ENCODE assay signal across 9 cellular contexts in the genomic region with DNA sequence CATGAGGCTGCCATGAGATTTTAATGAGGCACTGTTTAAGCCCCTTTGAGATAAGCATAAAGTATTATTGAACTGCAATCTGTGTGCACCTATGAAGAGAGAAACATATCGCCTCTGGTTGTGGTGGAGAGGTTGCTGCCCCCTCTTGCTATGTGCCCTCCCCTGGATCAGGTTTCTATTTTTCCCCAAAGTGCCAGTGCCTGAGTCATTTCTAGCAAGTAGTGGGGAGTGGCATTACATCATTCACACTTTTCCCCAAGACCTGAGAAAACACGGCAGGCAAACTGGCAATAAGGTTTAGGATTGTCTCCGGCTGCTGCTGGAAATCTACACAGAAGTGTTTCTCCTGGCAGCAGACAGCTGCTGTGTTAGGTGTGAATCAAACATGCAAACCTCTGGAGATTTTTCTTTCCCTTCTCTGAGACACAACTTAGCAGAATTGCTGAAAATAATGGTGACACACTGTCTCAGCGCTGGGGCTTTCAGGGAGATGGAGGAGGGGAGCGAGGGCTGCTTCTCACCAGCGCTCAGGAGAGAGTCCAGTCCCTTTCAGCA. TPM values are rescaled to one million over a fixed set of nuclear protein-coding genes. Genes with fewer than 3 reads are reported as not detected.
DNase-seq lines count a peak whose midpoint lies in the region; ATAC-seq and TF ChIP-seq lines count a peak whose summit lies in the region.
"Had no signal": no experiment of that assay in that cellular context is flagged by ENCODE, and none has a peak within 500 bp of the region (broad histone marks: within the 10 kb centered on the region; RNA-seq: fewer than 3 reads in every experiment).

No MANE protein-coding gene starts in this region.

- H3K27me3 ChIP-seq in CD4-positive, alpha-beta T cell (ENCODE audit: control insufficient read depth, insufficient read depth, low read length) = peaks cover 12% of the 10 kb centered on the region

- H3K9me3 ChIP-seq in CD4-positive, alpha-beta T cell (ENCODE audit: control insufficient read depth, low read length) = no peaks in the 10 kb centered on the region

- CTCF ChIA-PET in activated CD4-positive, alpha-beta T cell treated with anti-CD3 and anti-CD28 coated beads for 36 hours (lab: Charles Lee) = interaction anchor here (0.7 to 4.8 kb wide), 3 partner anchors 11 to 1501 kb away, joined by 3 to 21 read pairs (median 3); no protein-coding TSS in a partner anchor
- CTCF ChIA-PET in CD4-positive, alpha-beta T cell (lab: Charles Lee) = interaction anchor here (1.5 to 3.7 kb wide), 5 partner anchors 11 to 169 kb away, joined by 3 to 14 read pairs (median 11); no protein-coding TSS in a partner anchor
- CTCF ChIA-PET in activated CD8-positive, alpha-beta memory T cell treated with anti-CD3 and anti-CD28 coated beads, Interleukin-2, amount 10 ng/mL, durations not matched to agents 7 days and 5 days (lab: Charles Lee) = interaction anchor here (2.1 to 10.1 kb wide), 2 partner anchors 17 to 165 kb away, joined by 14 to 148 read pairs; partner anchors contain the start of gene RGS16

- H3K27me3 Mint-ChIP-seq in activated CD4-positive, alpha-beta T cell treated with anti-CD3 and anti-CD28 coated beads for 36 hours = peaks cover 17% of the 10 kb centered on the region
- peaks cover 24% of the 10 kb centered on the region for H3K27me3 Mint-ChIP-seq in CD4-positive, alpha-beta T cell
- H3K27me3 Mint-ChIP-seq in activated CD8-positive, alpha-beta memory T cell treated with anti-CD3 and anti-CD28 coated beads, Interleukin-2, amount 10 ng/mL, durations not matched to agents 7 days and 5 days = peaks cover 71% of the 10 kb centered on the region

- H3K27ac Mint-ChIP-seq in activated CD4-positive, alpha-beta T cell treated with anti-CD3 and anti-CD28 coated beads for 36 hours = no peak overlapping the region
- H3K27ac Mint-ChIP-seq in CD4-positive, alpha-beta T cell = no peak overlapping the region
- H3K27ac Mint-ChIP-seq in activated CD8-positive, alpha-beta memory T cell treated with anti-CD3 and anti-CD28 coated beads, Interleukin-2, amount 10 ng/mL, durations not matched to agents 7 days and 5 days = no peak overlapping the region

- H3K4me3 Mint-ChIP-seq in activated CD4-positive, alpha-beta T cell treated with anti-CD3 and anti-CD28 coated beads for 36 hours = no peak overlapping the region
- no peak overlapping the region for H3K4me3 Mint-ChIP-seq in CD4-positive, alpha-beta T cell
- no peak overlapping the region for H3K4me3 Mint-ChIP-seq in activated CD8-positive, alpha-beta memory T cell treated with anti-CD3 and anti-CD28 coated beads, Interleukin-2, amount 10 ng/mL, durations not matched to agents 7 days and 5 days

- peaks cover 4% of the 10 kb centered on the region for H3K36me3 Mint-ChIP-seq in activated CD4-positive, alpha-beta T cell treated with anti-CD3 and anti-CD28 coated beads for 36 hours (ENCODE audit: low read depth)
- peaks cover 4% of the 10 kb centered on the region for H3K36me3 Mint-ChIP-seq in CD4-positive, alpha-beta T cell (ENCODE audit: low read depth)
- peaks cover 15% of the 10 kb centered on the region for H3K36me3 Mint-ChIP-seq in activated CD8-positive, alpha-beta memory T cell treated with anti-CD3 and anti-CD28 coated beads, Interleukin-2, amount 10 ng/mL, durations not matched to agents 7 days and 5 days

- POLR2A ChIA-PET in activated CD4-positive, alpha-beta T cell treated with anti-CD3 and anti-CD28 coated beads for 36 hours (lab: Charles Lee) = no interaction called here
- POLR2A ChIA-PET in CD4-positive, alpha-beta T cell (lab: Charles Lee) = interaction anchor here (0.6 to 1.3 kb wide), 2 partner anchors 8 to 29 kb away, joined by 3 read pairs; partner anchors contain the start of gene RNASEL

- ATAC-seq in activated CD4-positive, alpha-beta T cell treated with anti-CD3 and anti-CD28 coated beads for 36 hours = no peak
- no peak for ATAC-seq in stimulated activated naive CD8-positive, alpha-beta T cell treated with anti-CD3 and anti-CD28 coated beads, Interleukin-15, Interleukin-2, amounts not matched to agents 100 U/mL and 50 U/mL, for 24 hours
- no peak for ATAC-seq in CD4-positive, alpha-beta T cell (ENCODE audit: poor library complexity)
- no peak for ATAC-seq in activated CD8-positive, alpha-beta memory T cell treated with anti-CD3 and anti-CD28 coated beads, Interleukin-2, amount 10 ng/mL, durations not matched to agents 7 days and 5 days
- no peak for ATAC-seq in GM21723 (IDR thresholded peaks at IDR 0.05; ENCODE audit: unreplicated experiment)

- peaks cover 68% of the 10 kb centered on the region for H3K4me1 Mint-ChIP-seq in activated CD4-positive, alpha-beta T cell treated with anti-CD3 and anti-CD28 coated beads for 36 hours
- peaks cover 32% of the 10 kb centered on the region for H3K4me1 Mint-ChIP-seq in CD4-positive, alpha-beta T cell (ENCODE audit: low read depth)
- H3K4me1 Mint-ChIP-seq in activated CD8-positive, alpha-beta memory T cell treated with anti-CD3 and anti-CD28 coated beads, Interleukin-2, amount 10 ng/mL, durations not matched to agents 7 days and 5 days = peaks cover 45% of the 10 kb centered on the region

- no peak overlapping the region for H3K4me3 ChIP-seq in fibroblast of mammary gland (ENCODE audit: control insufficient read depth, low read depth, low read length)

- no peak for TF ChIP-seq CTCF in fibroblast of mammary gland (conservative IDR thresholded peaks at IDR 0.05; ENCODE audit: control insufficient read depth, insufficient read depth, low read depth, low read length)
- TF ChIP-seq CTCF in CD4-positive, alpha-beta T cell (IDR thresholded peaks at IDR 0.05) = no peak

- DNase-seq in activated CD4-positive, alpha-beta T cell treated with anti-CD3 and anti-CD28 coated beads for 36 hours = peak; percentile 52
- no peak for DNase-seq in activated CD4-positive, alpha-beta T cell treated with anti-CD3 and anti-CD28 coated beads for 48 hours
- DNase-seq in NCI-H748 treated with DMSO at 0.1 percent for 48 hours (lab: John Stamatoyannopoulos, UW) (peak; percentile 41), fibroblast of mammary gland (ENCODE audit: low read depth) (peak; percentile 54)
- DNase-seq in stimulated activated naive CD8-positive, alpha-beta T cell treated with anti-CD3 and anti-CD28 coated beads, Interleukin-15, Interleukin-2, amounts not matched to agents 100 U/mL and 50 U/mL, for 24 hours = peak; percentile 37
- no peak for DNase-seq in CD4-positive, alpha-beta T cell
- DNase-seq in activated CD8-positive, alpha-beta memory T cell treated with anti-CD3 and anti-CD28 coated beads, Interleukin-2, amount 10 ng/mL, durations not matched to agents 7 days and 5 days = no peak
- DNase-seq: WERI-Rb-1 had no signal

- intact Hi-C loops in activated CD4-positive, alpha-beta T cell treated with anti-CD3 and anti-CD28 coated beads for 36 hours (cut with DNase I, micrococcal nuclease) = loop anchor here in 1 of 2 experiments (2.0 to 5.0 kb wide), 2 partner anchors 91 to 371 kb away; no protein-coding TSS in a partner anchor
- intact Hi-C loops in CD4-positive, alpha-beta T cell (cut with DNase I, micrococcal nuclease) = loop anchor here in 1 of 2 experiments (2.0 kb wide), 1 partner anchor 15 kb away; no protein-coding TSS in a partner anchor

- H3K27ac ChIP-seq in CD4-positive, alpha-beta T cell (ENCODE audit: low read depth, low read length) = no peak overlapping the region
- H3K27ac ChIP-seq: WERI-Rb-1 had no signal

- H3K9me3 Mint-ChIP-seq in activated CD4-positive, alpha-beta T cell treated with anti-CD3 and anti-CD28 coated beads for 36 hours (ENCODE audit: low read depth) = peaks cover 5% of the 10 kb centered on the region
- peaks cover 9% of the 10 kb centered on the region for H3K9me3 Mint-ChIP-seq in CD4-positive, alpha-beta T cell
- peaks cover 8% of the 10 kb centered on the region for H3K9me3 Mint-ChIP-seq in activated CD8-positive, alpha-beta memory T cell treated with anti-CD3 and anti-CD28 coated beads, Interleukin-2, amount 10 ng/mL, durations not matched to agents 7 days and 5 days (ENCODE audit: low read depth)

RNA-seq across cellular contexts. Expression of gene RGS16, which starts 13.6 kb away (rescaled TPM):
- 10 to 100 TPM; 27.2 to 30.6 TPM for total RNA-seq in activated CD4-positive, alpha-beta T cell treated with anti-CD3 and anti-CD28 coated beads for 36 hours
- 10 to 100 TPM; 16.3 to 16.4 TPM for total RNA-seq in CD4-positive, alpha-beta T cell
- 10 to 100 TPM in 1 of 2 experiments, 1 to 10 TPM in 1; 1.8 to 39.9 TPM for total RNA-seq in activated CD8-positive, alpha-beta memory T cell treated with anti-CD3 and anti-CD28 coated beads, Interleukin-2, amount 10 ng/mL, durations not matched to agents 7 days and 5 days

RNA-seq across cellular contexts. Expression of gene RNASEL, which starts 28.8 kb away (rescaled TPM):
- 1 to 10 TPM; 3.7 to 4.0 TPM for total RNA-seq in activated CD4-positive, alpha-beta T cell treated with anti-CD3 and anti-CD28 coated beads for 36 hours
- total RNA-seq in CD4-positive, alpha-beta T cell = 1 to 10 TPM; 3.5 to 3.7 TPM
- total RNA-seq in activated CD8-positive, alpha-beta memory T cell treated with anti-CD3 and anti-CD28 coated beads, Interleukin-2, amount 10 ng/mL, durations not matched to agents 7 days and 5 days = 10 to 100 TPM in 1 of 2 experiments, 1 to 10 TPM in 1; 6.5 to 10.0 TPM

Comparison
In these comparisons a context has a peak if more than half of its experiments do, and no peak if none do; other contexts are left out.
1. DNase-seq: peak in activated CD4-positive, alpha-beta T cell treated with anti-CD3 and anti-CD28 coated beads for 36 hours (single experiment), NCI-H748 treated with DMSO at 0.1 percent for 48 hours (single experiment), fibroblast of mammary gland (single experiment) and stimulated activated naive CD8-positive, alpha-beta T cell treated with anti-CD3 and anti-CD28 coated beads, Interleukin-15, Interleukin-2, amounts not matched to agents 100 U/mL and 50 U/mL, for 24 hours (single experiment); none in activated CD4-positive, alpha-beta T cell treated with anti-CD3 and anti-CD28 coated beads for 48 hours (single experiment), CD4-positive, alpha-beta T cell (0 of 10) and activated CD8-positive, alpha-beta memory T cell treated with anti-CD3 and anti-CD28 coated beads, Interleukin-2, amount 10 ng/mL, durations not matched to agents 7 days and 5 days (single experiment).